In the genomic region with DNA sequence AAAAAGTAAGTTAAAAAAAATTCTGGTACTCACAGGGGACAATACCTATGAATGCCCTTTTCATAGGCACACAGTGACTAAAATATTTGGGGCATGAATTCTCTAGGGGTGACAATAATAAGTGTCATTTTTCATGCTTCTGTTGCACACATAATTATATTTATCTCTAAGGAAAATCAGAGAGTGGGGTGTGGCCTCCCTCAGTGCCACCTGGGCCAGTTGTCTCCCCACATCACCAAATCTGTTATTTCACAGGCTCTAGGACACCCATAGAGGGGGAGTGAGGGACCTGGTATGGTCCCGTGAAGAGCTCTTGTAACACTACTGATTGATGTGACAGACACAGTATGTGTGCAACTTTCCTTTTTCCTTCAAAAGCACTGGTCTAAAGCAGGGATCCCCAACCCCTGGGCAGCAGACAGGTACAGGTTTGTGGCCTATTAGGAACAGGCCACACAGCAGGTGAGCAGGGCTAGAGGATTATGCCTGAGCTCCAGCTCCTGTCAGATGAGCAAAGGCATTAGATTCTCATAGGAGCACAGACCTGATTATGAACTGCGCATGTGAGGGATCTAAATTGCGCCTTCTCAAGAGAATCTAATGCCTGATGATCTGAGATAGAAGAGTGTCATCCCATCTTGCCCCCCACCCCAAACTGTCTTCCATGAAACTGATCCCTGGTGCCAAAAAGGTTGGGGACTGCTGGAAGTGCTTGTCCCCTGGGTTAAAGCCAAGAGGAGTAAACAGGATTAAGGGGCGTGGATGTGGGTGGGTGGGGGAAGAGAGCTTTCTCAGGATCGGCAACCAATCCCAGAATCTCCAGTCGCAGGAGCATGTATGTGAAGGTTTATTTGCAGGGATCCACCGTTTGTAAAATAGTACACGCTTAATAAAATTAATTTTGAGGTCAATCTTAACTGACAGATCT, we compare ENCODE assay signal across 8 cellular contexts. TPM values are rescaled to one million over a fixed set of nuclear protein-coding genes. Genes with fewer than 3 reads are reported as not detected.
DNase-seq lines count a peak whose midpoint lies in the region; ATAC-seq and TF ChIP-seq lines count a peak whose summit lies in the region.

No MANE protein-coding gene starts in this region.

- no peaks in the 10 kb centered on the region for H3K9me3 Mint-ChIP-seq in activated CD4-positive, alpha-beta memory T cell treated with anti-CD3 and anti-CD28 coated beads for 36 hours
- H3K9me3 Mint-ChIP-seq in progenitor cell of endocrine pancreas (ENCODE audit: low read depth) = no peaks in the 10 kb centered on the region

- H3K27ac Mint-ChIP-seq in activated CD4-positive, alpha-beta memory T cell treated with anti-CD3 and anti-CD28 coated beads for 36 hours = peak overlapping the region; percentile 92
- peak overlapping the region; percentile 99 for H3K27ac Mint-ChIP-seq in progenitor cell of endocrine pancreas

- ATAC-seq in HG03066 (IDR thresholded peaks at IDR 0.05; ENCODE audit: low read depth, unreplicated experiment) (peak; percentile 1), HG02973 (IDR thresholded peaks at IDR 0.05; ENCODE audit: unreplicated experiment) (no peak), GM19467 (IDR thresholded peaks at IDR 0.05; ENCODE audit: unreplicated experiment) (no peak)

- H3K36me3 Mint-ChIP-seq in activated CD4-positive, alpha-beta memory T cell treated with anti-CD3 and anti-CD28 coated beads for 36 hours = no peaks in the 10 kb centered on the region
- no peaks in the 10 kb centered on the region for H3K36me3 Mint-ChIP-seq in progenitor cell of endocrine pancreas (ENCODE audit: insufficient read depth)

- POLR2A ChIA-PET in activated CD4-positive, alpha-beta memory T cell treated with anti-CD3 and anti-CD28 coated beads for 36 hours (lab: Charles Lee) = no interaction called here

- no peaks in the 10 kb centered on the region for H3K27me3 ChIP-seq in BE2C

- no peaks in the 10 kb centered on the region for H3K27me3 Mint-ChIP-seq in activated CD4-positive, alpha-beta memory T cell treated with anti-CD3 and anti-CD28 coated beads for 36 hours
- H3K27me3 Mint-ChIP-seq in progenitor cell of endocrine pancreas = no peaks in the 10 kb centered on the region

- H3K4me1 Mint-ChIP-seq in activated CD4-positive, alpha-beta memory T cell treated with anti-CD3 and anti-CD28 coated beads for 36 hours (ENCODE audit: low read depth) = peaks cover 15% of the 10 kb centered on the region
- H3K4me1 Mint-ChIP-seq in progenitor cell of endocrine pancreas (ENCODE audit: low read depth) = peaks cover 11% of the 10 kb centered on the region

- DNase-seq in BE2C = no peak
- no peak for DNase-seq in activated CD4-positive, alpha-beta memory T cell treated with anti-CD3 and anti-CD28 coated beads for 36 hours
- DNase-seq in foreskin fibroblast = peak in 1 of 2 donors; percentile 56
- no peak for DNase-seq in progenitor cell of endocrine pancreas (ENCODE audit: low spot score, unreplicated experiment)
- DNase-seq in DMS114 treated with DMSO at 0.1 percent for 48 hours (lab: John Stamatoyannopoulos, UW; ENCODE audit: unreplicated experiment) = no peak

- CTCF ChIA-PET in activated CD4-positive, alpha-beta memory T cell treated with anti-CD3 and anti-CD28 coated beads for 36 hours (lab: Charles Lee) = interaction anchor here (0.7 to 3.1 kb wide), 2 partner anchors 9 to 565 kb away, joined by 4 to 9 read pairs; no protein-coding TSS in a partner anchor

- TF ChIP-seq CTCF in BE2C (IDR thresholded peaks at IDR 0.05; ENCODE audit: low read depth, low read length) (no peak), foreskin fibroblast (IDR thresholded peaks at IDR 0.05; ENCODE audit: low read depth, low read length) (no peak), progenitor cell of endocrine pancreas (IDR thresholded peaks at IDR 0.05; ENCODE audit: unreplicated experiment) (no peak)

- no peaks in the 10 kb centered on the region for H3K36me3 ChIP-seq in BE2C

- H3K4me3 ChIP-seq in BE2C (ENCODE audit: low read depth, low read length) = peak overlapping the region; percentile 76
- H3K4me3 ChIP-seq in foreskin fibroblast (ENCODE audit: low read depth in 1 of 2, low read length in 2 of 2) = peak overlapping the region; percentile 58 to 80

- peaks cover 4% of the 10 kb centered on the region for H3K4me1 ChIP-seq in BE2C

- intact Hi-C loops in activated CD4-positive, alpha-beta memory T cell treated with anti-CD3 and anti-CD28 coated beads for 36 hours (cut with micrococcal nuclease) = loop anchor here (1.0 to 2.0 kb wide), 9 partner anchors 58 to 673 kb away; a partner anchor contains a TSS

- no peaks in the 10 kb centered on the region for H3K9me3 ChIP-seq in BE2C

- H3K4me3 Mint-ChIP-seq in activated CD4-positive, alpha-beta memory T cell treated with anti-CD3 and anti-CD28 coated beads for 36 hours = peak overlapping the region; percentile 84
- peak overlapping the region; percentile 85 for H3K4me3 Mint-ChIP-seq in progenitor cell of endocrine pancreas (ENCODE audit: low read depth)

RNA-seq across cellular contexts. Expression of a gene that starts 0.8 kb away (rescaled TPM):
- 0.68 TPM for polyA plus RNA-seq in BE2C (2012; ENCODE audit: insufficient read depth, insufficient read length, low read depth)
- 1 to 10 TPM; 1.9 to 2.4 TPM for total RNA-seq in activated CD4-positive, alpha-beta memory T cell treated with anti-CD3 and anti-CD28 coated beads for 36 hours
- total RNA-seq in progenitor cell of endocrine pancreas = 0.75 and 0.79 TPM in 2 replicates

RNA-seq across cellular contexts. Expression of a gene that starts 57.9 kb away (rescaled TPM):
- polyA plus RNA-seq in BE2C (2012; ENCODE audit: insufficient read depth, insufficient read length, low read depth) = 23.6 TPM
- total RNA-seq in activated CD4-positive, alpha-beta memory T cell treated with anti-CD3 and anti-CD28 coated beads for 36 hours = 10 to 100 TPM; 25.6 to 29.6 TPM
- total RNA-seq in progenitor cell of endocrine pancreas = 4.0 and 7.0 TPM in 2 replicates
